Comparison of ENCODE assay signal across 1 cellular context in genomic region chr1:193703101-193703500, GRCh38.
TF ChIP-seq lines count a peak whose summit lies in the region.

No MANE protein-coding gene starts in this region.

TF ChIP-seq in A549, 52 proteins besides CTCF, POLR2A, EP300 and RAD21 (continued from another document):
- TF ChIP-seq USF2 (IDR thresholded peaks at IDR 0.05) = no peak
- TF ChIP-seq CEBPB (IDR thresholded peaks at IDR 0.05) = no peak
- no peak for TF ChIP-seq TP53 (CRISPR knock-in tag; IDR thresholded peaks at IDR 0.05)
- TF ChIP-seq HOXB5 (CRISPR knock-in tag; IDR thresholded peaks at IDR 0.05) = no peak
- no peak for TF ChIP-seq ATOH8 (CRISPR knock-in tag; IDR thresholded peaks at IDR 0.05; ENCODE audit: low read depth)
- no peak for TF ChIP-seq FOXS1 (CRISPR knock-in tag; IDR thresholded peaks at IDR 0.05)
- TF ChIP-seq BHLHE40 (IDR thresholded peaks at IDR 0.05; ENCODE audit: low read depth, low read length) = no peak
